Comparison of ENCODE assay signal across 38 cellular contexts in genomic region chr6:137545073-137545472, GRCh38. TPM values are rescaled to one million over a fixed set of nuclear protein-coding genes. Genes with fewer than 3 reads are reported as not detected.
"Had no signal": no experiment of that assay in that cellular context is flagged by ENCODE, and none has a peak within 500 bp of the region (broad histone marks: within the 10 kb centered on the region; RNA-seq: fewer than 3 reads in every experiment).

No MANE protein-coding gene starts in this region.

- H3K4me3 ChIP-seq: MG63 had no signal

- H3K9me3 ChIP-seq: MG63 had no signal

- H3K36me3 ChIP-seq: MG63 had no signal

- DNase-seq: Karpas-422, Kasumi-1, MG63, MM.1S, MV-4-11, NCI-H1048, NCI-H1092, NCI-H1092 treated with DMSO at 0.1 percent for 48 hours, NCI-H1105, NCI-H1105 treated with DMSO at 0.1 percent for 48 hours, NCI-H1417, NCI-H1417 treated with DMSO at 0.1 percent for 48 hours, NCI-H1436, NCI-H1436 treated with DMSO at 0.1 percent for 48 hours, NCI-H146, NCI-H1694, NCI-H1694 treated with DMSO at 0.1 percent for 48 hours, NCI-H187, NCI-H187 treated with DMSO at 0.1 percent for 48 hours, NCI-H1930, NCI-H2029, NCI-H2029 treated with DMSO at 0.1 percent for 48 hours, NCI-H2081, NCI-H2081 treated with DMSO at 0.1 percent for 48 hours, NCI-H2107, NCI-H2171, NCI-H2171 treated with DMSO at 0.1 percent for 48 hours, NCI-H2227 treated with DMSO at 0.1 percent for 48 hours, NCI-H226, NCI-H345, NCI-H446, NCI-H446 treated with DMSO at 0.1 percent for 48 hours, NCI-H510A, NCI-H510A treated with DMSO at 0.1 percent for 48 hours, NCI-H524 had no signal

RNA-seq across cellular contexts. Expression of gene OLIG3, which starts 50.9 kb away (rescaled TPM):
- total RNA-seq: LHCN-M2, M059J, MCF 10A had no signal
